ENCODE assay signal across 18 cellular contexts in genomic region chr2:28049416-28049815, GRCh38.
"Had no signal": no experiment of that assay in that cellular context is flagged by ENCODE, and none has a peak within 500 bp of the region (broad histone marks: within the 10 kb centered on the region; RNA-seq: fewer than 3 reads in every experiment).

No MANE protein-coding gene starts in this region.

- H3K27ac Mint-ChIP-seq: activated naive CD4-positive, alpha-beta T cell treated with anti-CD3 and anti-CD28 coated beads, Interleukin-2, amount 50 U/mL, for 72 hours; activated T-cell treated with anti-CD3 and anti-CD28 coated beads, Interleukin-2, amount 50 U/mL, for 24 hours; activated T-helper 17 cell treated with anti-CD3 and anti-CD28 coated beads, Interleukin-2, amount 50 U/mL, for 72 hours; effector memory CD8-positive, alpha-beta T cell; immature natural killer cell; nephron progenitor cell; stimulated activated naive CD8-positive, alpha-beta T cell treated with anti-CD3 and anti-CD28 coated beads, Interleukin-15, amount 100 ng/mL, for 72 hours had no signal

- H3K4me1 Mint-ChIP-seq: activated T-helper 17 cell treated with anti-CD3 and anti-CD28 coated beads, Interleukin-2, amount 50 U/mL, for 72 hours; immature natural killer cell; memory B cell; nephron progenitor cell had no signal

- H3K9me3 Mint-ChIP-seq: activated naive CD4-positive, alpha-beta T cell treated with anti-CD3 and anti-CD28 coated beads, Interleukin-2, amount 50 U/mL, for 72 hours; activated T-cell treated with anti-CD3 and anti-CD28 coated beads, Interleukin-2, amount 50 U/mL, for 24 hours; activated T-helper 17 cell treated with anti-CD3 and anti-CD28 coated beads, Interleukin-2, amount 50 U/mL, for 72 hours; effector memory CD8-positive, alpha-beta T cell; immature natural killer cell; memory B cell; nephron progenitor cell; stimulated activated naive CD8-positive, alpha-beta T cell treated with anti-CD3 and anti-CD28 coated beads, Interleukin-15, amount 100 ng/mL, for 72 hours had no signal

- ATAC-seq: activated naive CD4-positive, alpha-beta T cell treated with anti-CD3 and anti-CD28 coated beads, Interleukin-2, amount 50 U/mL, for 72 hours; activated T-helper 17 cell treated with anti-CD3 and anti-CD28 coated beads, Interleukin-2, amount 50 U/mL, for 72 hours; effector memory CD8-positive, alpha-beta T cell; pancreas; psoas muscle; right cardiac atrium; stimulated activated naive CD8-positive, alpha-beta T cell treated with anti-CD3 and anti-CD28 coated beads, Interleukin-15, amount 100 ng/mL, for 72 hours had no signal

- DNase-seq: activated T-cell treated with anti-CD3 and anti-CD28 coated beads, Interleukin-2, amount 50 U/mL, for 24 hours; aorta; colonic mucosa; dorsolateral prefrontal cortex; effector memory CD8-positive, alpha-beta T cell; esophagus squamous epithelium; glutamatergic neuron; immature natural killer cell; nephron progenitor cell; pancreas; psoas muscle; right cardiac atrium; stimulated activated CD4-positive, alpha-beta T cell treated with anti-CD3 and anti-CD28 coated beads, Interleukin-12 subunit alpha, Interleukin-12 subunit beta, amount 100 ng/mL, for 4 hours; stimulated activated naive CD8-positive, alpha-beta T cell treated with anti-CD3 and anti-CD28 coated beads, Interleukin-15, amount 100 ng/mL, for 72 hours; T-helper 9 cell had no signal

- FAIRE-seq: pancreas had no signal

- H3K4me3 Mint-ChIP-seq: activated T-cell treated with anti-CD3 and anti-CD28 coated beads, Interleukin-2, amount 50 U/mL, for 24 hours; activated T-helper 17 cell treated with anti-CD3 and anti-CD28 coated beads, Interleukin-2, amount 50 U/mL, for 72 hours; effector memory CD8-positive, alpha-beta T cell; immature natural killer cell; memory B cell; nephron progenitor cell; stimulated activated naive CD8-positive, alpha-beta T cell treated with anti-CD3 and anti-CD28 coated beads, Interleukin-15, amount 100 ng/mL, for 72 hours had no signal

- H3K27me3 Mint-ChIP-seq: activated T-cell treated with anti-CD3 and anti-CD28 coated beads, Interleukin-2, amount 50 U/mL, for 24 hours; activated T-helper 17 cell treated with anti-CD3 and anti-CD28 coated beads, Interleukin-2, amount 50 U/mL, for 72 hours; effector memory CD8-positive, alpha-beta T cell; memory B cell; stimulated activated naive CD8-positive, alpha-beta T cell treated with anti-CD3 and anti-CD28 coated beads, Interleukin-15, amount 100 ng/mL, for 72 hours had no signal
